Comparison of ENCODE assay signal across 13 cellular contexts in genomic region chr2:70768585-70769085, GRCh38. TPM values are rescaled to one million over a fixed set of nuclear protein-coding genes. Genes with fewer than 3 reads are reported as not detected.
DNase-seq lines count a peak whose midpoint lies in the region; ATAC-seq lines count a peak whose summit lies in the region.
"Had no signal": no experiment of that assay in that cellular context is flagged by ENCODE, and none has a peak within 500 bp of the region (broad histone marks: within the 10 kb centered on the region; RNA-seq: fewer than 3 reads in every experiment).

No MANE protein-coding gene starts in this region.

- no peaks in the 10 kb centered on the region for H3K9me3 Mint-ChIP-seq in activated naive CD8-positive, alpha-beta T cell treated with anti-CD3 and anti-CD28 coated beads for 36 hours
- H3K9me3 Mint-ChIP-seq in naive thymus-derived CD4-positive, alpha-beta T cell, result peaks cover 0 to 2% (median 0%) of the 10 kb centered on the region in 11 donors

- no peak for ATAC-seq in naive thymus-derived CD4-positive, alpha-beta T cell
- no peak for ATAC-seq in HG02981 (IDR thresholded peaks at IDR 0.05; ENCODE audit: unreplicated experiment)

- no peaks in the 10 kb centered on the region for H3K36me3 ChIP-seq in naive thymus-derived CD4-positive, alpha-beta T cell (ENCODE audit: control insufficient read depth in 2 of 3, insufficient read depth in 3 of 3, low read length in 3 of 3)
- H3K36me3 ChIP-seq: left lung, pancreas, uterus had no signal

- H3K27ac Mint-ChIP-seq in activated naive CD8-positive, alpha-beta T cell treated with anti-CD3 and anti-CD28 coated beads for 36 hours, result peak overlapping the region; percentile 60
- peak overlapping the region in 7 of 9 donors; percentile 35 to 92 (median 60) for H3K27ac Mint-ChIP-seq in naive thymus-derived CD4-positive, alpha-beta T cell

- H3K27ac ChIP-seq in naive thymus-derived CD4-positive, alpha-beta T cell (ENCODE audit: low read depth, low read length), result no peak overlapping the region
- H3K27ac ChIP-seq: left lung, pancreas, uterus had no signal

- peak overlapping the region; percentile 63 for H3K4me3 Mint-ChIP-seq in activated naive CD8-positive, alpha-beta T cell treated with anti-CD3 and anti-CD28 coated beads for 36 hours
- peak overlapping the region; percentile 67 to 96 (median 82) for H3K4me3 Mint-ChIP-seq in naive thymus-derived CD4-positive, alpha-beta T cell

- H3K4me1 Mint-ChIP-seq in activated naive CD8-positive, alpha-beta T cell treated with anti-CD3 and anti-CD28 coated beads for 36 hours, result peaks cover 13% of the 10 kb centered on the region
- peaks cover 14 to 34% (median 20%) of the 10 kb centered on the region in 7 donors for H3K4me1 Mint-ChIP-seq in naive thymus-derived CD4-positive, alpha-beta T cell

- peaks cover 5 to 7% of the 10 kb centered on the region in 2 donors for H3K4me1 ChIP-seq in naive thymus-derived CD4-positive, alpha-beta T cell (ENCODE audit: control insufficient read depth in 2 of 2, insufficient read depth in 2 of 2, low read length in 2 of 2)

- H3K36me3 Mint-ChIP-seq in activated naive CD8-positive, alpha-beta T cell treated with anti-CD3 and anti-CD28 coated beads for 36 hours, result no peaks in the 10 kb centered on the region
- peaks cover 0 to 3% (median 2%) of the 10 kb centered on the region in 5 donors for H3K36me3 Mint-ChIP-seq in naive thymus-derived CD4-positive, alpha-beta T cell

- intact Hi-C loops in naive thymus-derived CD4-positive, alpha-beta T cell (cut with micrococcal nuclease), result loop anchor here (1.0 to 5.0 kb wide), 4 partner anchors 111 to 466 kb away; partner anchors contain the start of genes FAM136A (in 1 of the 2) and TGFA (in 1 of the 2)

- H3K4me3 ChIP-seq in naive thymus-derived CD4-positive, alpha-beta T cell (ENCODE audit: low read length), result no peak overlapping the region

- POLR2A ChIA-PET in naive thymus-derived CD4-positive, alpha-beta T cell (lab: Charles Lee), result interaction anchor here (0.6 to 1.5 kb wide), 3 partner anchors 43 to 125 kb away, joined by 4 to 8 read pairs (median 4); no protein-coding TSS in a partner anchor

- CTCF ChIA-PET in naive thymus-derived CD4-positive, alpha-beta T cell (lab: Charles Lee), result interaction anchor here (0.6 to 3.0 kb wide), 14 partner anchors 9 to 306 kb away, joined by 3 to 26 read pairs (median 3); no protein-coding TSS in a partner anchor

- H3K9me3 ChIP-seq in naive thymus-derived CD4-positive, alpha-beta T cell (ENCODE audit: control insufficient read depth in 2 of 3, low read length in 3 of 3), result no peaks in the 10 kb centered on the region
- H3K9me3 ChIP-seq: left lung, pancreas, uterus had no signal

- DNase-seq in NCI-H2171 treated with DMSO at 0.1 percent for 48 hours (lab: John Stamatoyannopoulos, UW), result peak; percentile 43
- DNase-seq in NCI-H2171 (lab: John Stamatoyannopoulos, UW), result no peak
- DNase-seq in ELF-1 (ENCODE audit: low read depth, low spot score), result peak; percentile 32
- DNase-seq in activated naive CD8-positive, alpha-beta T cell treated with anti-CD3 and anti-CD28 coated beads for 36 hours, result no peak
- DNase-seq in naive thymus-derived CD4-positive, alpha-beta T cell, result no peak
- DNase-seq in C1 segment of cervical spinal cord (lab: John Stamatoyannopoulos, UW), result no peak
- no peak for DNase-seq in mucosa of gallbladder (ENCODE audit: low spot score)
- DNase-seq: uterus had no signal

- H3K27me3 ChIP-seq in naive thymus-derived CD4-positive, alpha-beta T cell (ENCODE audit: control insufficient read depth in 2 of 2, insufficient read depth in 2 of 2, low read length in 2 of 2), result peaks cover 0 to 3% of the 10 kb centered on the region in 2 donors
- H3K27me3 ChIP-seq: pancreas had no signal

- H3K27me3 Mint-ChIP-seq in activated naive CD8-positive, alpha-beta T cell treated with anti-CD3 and anti-CD28 coated beads for 36 hours, result peaks cover 19% of the 10 kb centered on the region
- peaks cover 3 to 69% (median 25%) of the 10 kb centered on the region in 5 donors for H3K27me3 Mint-ChIP-seq in naive thymus-derived CD4-positive, alpha-beta T cell

RNA-seq across cellular contexts. Expression of gene ADD2, which starts 0.6 kb away (rescaled TPM):
- 10 to 100 TPM; 33.2 to 36.1 TPM for total RNA-seq in activated naive CD8-positive, alpha-beta T cell treated with anti-CD3 and anti-CD28 coated beads for 36 hours
- 10 to 100 TPM in 1 of 5 experiments, 1 to 10 TPM in 4; 5.8 to 18.8 (median 7.7) TPM for total RNA-seq in naive thymus-derived CD4-positive, alpha-beta T cell
- 1 to 10 TPM; 1.8 to 5.3 TPM for polyA plus RNA-seq in naive thymus-derived CD4-positive, alpha-beta T cell
- 0.95 TPM for total RNA-seq in mucosa of gallbladder

RNA-seq across cellular contexts. Expression of gene FIGLA, which starts 21.8 kb away (rescaled TPM):
- not detected for total RNA-seq in activated naive CD8-positive, alpha-beta T cell treated with anti-CD3 and anti-CD28 coated beads for 36 hours
- total RNA-seq in naive thymus-derived CD4-positive, alpha-beta T cell, result not detected
- not detected for polyA plus RNA-seq in naive thymus-derived CD4-positive, alpha-beta T cell
- not detected for total RNA-seq in mucosa of gallbladder
- total RNA-seq: HT-29; left lung; T-helper 2 cell treated with Interferon-gamma antibody and Interleukin-4, amounts not matched to agents 100 ng/mL and 5 ng/mL, for 36 hours; uterus had no signal

RNA-seq across cellular contexts. Expression of gene CLEC4F, which starts 51.8 kb away (rescaled TPM):
- not detected for total RNA-seq in activated naive CD8-positive, alpha-beta T cell treated with anti-CD3 and anti-CD28 coated beads for 36 hours
- 1 to 10 TPM in 1 of 5 experiments, under 1 TPM in 1, not detected in 3; 0.19 to 1.6 TPM for total RNA-seq in naive thymus-derived CD4-positive, alpha-beta T cell
- not detected for polyA plus RNA-seq in naive thymus-derived CD4-positive, alpha-beta T cell
- total RNA-seq in mucosa of gallbladder, result 0.17 TPM
- total RNA-seq: HT-29; T-helper 2 cell treated with Interferon-gamma antibody and Interleukin-4, amounts not matched to agents 100 ng/mL and 5 ng/mL, for 36 hours had no signal

Comparison
In these comparisons a context has a peak if more than half of its experiments do, and no peak if none do; other contexts are left out.
1. DNase-seq: peak in NCI-H2171 treated with DMSO at 0.1 percent for 48 hours (single experiment) and ELF-1 (single experiment); none in NCI-H2171 (single experiment), activated naive CD8-positive, alpha-beta T cell treated with anti-CD3 and anti-CD28 coated beads for 36 hours (single experiment), naive thymus-derived CD4-positive, alpha-beta T cell (0 of 9), C1 segment of cervical spinal cord (0 of 14) and mucosa of gallbladder (single experiment).